In the genomic region with DNA sequence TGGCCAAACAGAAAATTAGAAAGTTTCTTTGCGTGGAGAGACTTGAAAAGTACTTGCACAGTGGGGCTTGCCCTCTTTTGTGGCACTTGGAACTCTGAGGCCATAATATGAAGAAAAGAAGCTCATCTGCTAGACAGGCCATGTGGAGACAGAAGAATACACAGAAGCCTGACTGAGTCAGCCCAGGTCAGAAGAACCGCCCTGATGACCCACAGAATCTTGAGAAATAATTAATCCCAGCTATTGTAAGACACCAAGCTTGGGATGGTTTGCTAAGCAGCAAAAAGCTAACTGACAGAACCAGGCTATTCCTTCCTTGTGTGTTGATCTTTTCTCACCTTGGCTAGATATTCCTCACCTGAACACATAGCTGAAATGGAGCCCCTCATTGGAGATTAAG, we compare ENCODE assay signal across 31 cellular contexts. TPM values are rescaled to one million over a fixed set of nuclear protein-coding genes. Genes with fewer than 3 reads are reported as not detected.
"Had no signal": no experiment of that assay in that cellular context is flagged by ENCODE, and none has a peak within 500 bp of the region (broad histone marks: within the 10 kb centered on the region; RNA-seq: fewer than 3 reads in every experiment).

No MANE protein-coding gene starts in this region.

- H3K27ac Mint-ChIP-seq: activated naive CD8-positive, alpha-beta T cell; activated T-cell treated with anti-CD3 and anti-CD28 coated beads, Interleukin-2, amount 50 U/mL, for 24 hours; activated T-helper 2 cell treated with anti-CD3 and anti-CD28 coated beads, Interferon-gamma antibody, Interleukin-2, Interleukin-4, amounts not matched to agents 10 μg/mL and 5 μg/mL and 100 μg/mL, durations not matched to agents 14 hours and 24 hours and 36 hours; nephron; stimulated activated memory B cell treated with anti-CD40 and anti-IgM and Interleukin-4, amounts not matched to agents 10 μg/mL and 1 μg/mL and 100 μg/mL, for 72 hours; T-cell; T-helper 2 cell treated with Interferon-gamma antibody and Interleukin-4, amounts not matched to agents 5 μg/mL and 100 μg/mL, for 36 hours had no signal

- DNase-seq: activated CD4-positive, alpha-beta T cell treated with anti-CD3 and anti-CD28 coated beads for 1 hour; activated CD4-positive, alpha-beta T cell treated with anti-CD3 and anti-CD28 coated beads, Interleukin-2, amount 50 U/mL, for 1 hour; activated CD8-positive, alpha-beta memory T cell treated with anti-CD3 and anti-CD28 coated beads for 24 hours; activated CD8-positive, alpha-beta memory T cell treated with anti-CD3 and anti-CD28 coated beads, Interleukin-2, amount 50 U/mL, for 4 hours; activated naive CD4-positive, alpha-beta T cell; activated T-cell treated with anti-CD3 and anti-CD28 coated beads, Interleukin-2, amount 50 U/mL, for 24 hours; adrenal gland; colonic mucosa; dorsolateral prefrontal cortex; gastrocnemius medialis; head of caudate nucleus; hypothalamus; left colon; mesenchymal stem cell; pancreas; right lobe of liver; small intestine; stimulated activated CD4-positive, alpha-beta T cell treated with anti-CD3 and anti-CD28 coated beads, Interleukin-2, amount 100 ng/mL, for 24 hours; T-cell; transverse colon had no signal

- H3K4me1 Mint-ChIP-seq: nephron; stimulated activated memory B cell treated with anti-CD40 and anti-IgM and Interleukin-4, amounts not matched to agents 10 μg/mL and 1 μg/mL and 100 μg/mL, for 72 hours; T-cell had no signal

- H3K4me3 Mint-ChIP-seq: activated naive CD8-positive, alpha-beta T cell; activated T-cell treated with anti-CD3 and anti-CD28 coated beads, Interleukin-2, amount 50 U/mL, for 24 hours; nephron; stimulated activated memory B cell treated with anti-CD40 and anti-IgM and Interleukin-4, amounts not matched to agents 10 μg/mL and 1 μg/mL and 100 μg/mL, for 72 hours; T-cell; T-helper 2 cell treated with Interferon-gamma antibody and Interleukin-4, amounts not matched to agents 5 μg/mL and 100 μg/mL, for 36 hours had no signal

- H3K27me3 ChIP-seq: adrenal gland, colonic mucosa, dorsolateral prefrontal cortex, gastrocnemius medialis, pancreas, right lobe of liver, transverse colon had no signal

- H3K9me3 ChIP-seq: adrenal gland, colonic mucosa, gastrocnemius medialis, neutrophil, pancreas, right lobe of liver, transverse colon had no signal

- ATAC-seq: gastrocnemius medialis; left colon; pancreas; right lobe of liver; stimulated activated memory B cell treated with anti-CD40 and anti-IgM and Interleukin-4, amounts not matched to agents 10 μg/mL and 1 μg/mL and 100 μg/mL, for 72 hours; T-cell had no signal

- H3K36me3 ChIP-seq: adrenal gland, colonic mucosa, gastrocnemius medialis, neutrophil, pancreas, transverse colon had no signal

- H3K4me3 ChIP-seq: adrenal gland, colonic mucosa, dorsolateral prefrontal cortex, gastrocnemius medialis, pancreas, right lobe of liver, transverse colon had no signal

- H3K9me3 Mint-ChIP-seq: activated T-cell treated with anti-CD3 and anti-CD28 coated beads, Interleukin-2, amount 50 U/mL, for 24 hours; activated T-helper 2 cell treated with anti-CD3 and anti-CD28 coated beads, Interferon-gamma antibody, Interleukin-2, Interleukin-4, amounts not matched to agents 10 μg/mL and 5 μg/mL and 100 μg/mL, durations not matched to agents 14 hours and 24 hours and 36 hours; nephron; T-cell; T-helper 2 cell treated with Interferon-gamma antibody and Interleukin-4, amounts not matched to agents 5 μg/mL and 100 μg/mL, for 36 hours had no signal

- H3K36me3 Mint-ChIP-seq: activated naive CD8-positive, alpha-beta T cell; stimulated activated memory B cell treated with anti-CD40 and anti-IgM and Interleukin-4, amounts not matched to agents 10 μg/mL and 1 μg/mL and 100 μg/mL, for 72 hours; T-cell had no signal

- H3K27ac ChIP-seq: adrenal gland, colonic mucosa, dorsolateral prefrontal cortex, gastrocnemius medialis, neutrophil, pancreas, right lobe of liver, transverse colon had no signal

- H3K4me1 ChIP-seq: adrenal gland, colonic mucosa, gastrocnemius medialis, pancreas, right lobe of liver, transverse colon had no signal

- H3K27me3 Mint-ChIP-seq: activated naive CD8-positive, alpha-beta T cell had no signal

RNA-seq across cellular contexts. Expression of a gene that starts 33.7 kb away (rescaled TPM):
- total RNA-seq: activated T-helper 2 cell treated with anti-CD3 and anti-CD28 coated beads, Interferon-gamma antibody, Interleukin-2, Interleukin-4, amounts not matched to agents 10 μg/mL and 5 μg/mL and 100 μg/mL, durations not matched to agents 14 hours and 24 hours and 36 hours; adrenal gland; astrocyte; gastrocnemius medialis; lower leg skin; mononuclear cell; myocyte; right lobe of liver; T-cell; temporal lobe had no signal

RNA-seq across cellular contexts. Expression of a gene that starts 44.6 kb away (rescaled TPM):
- total RNA-seq: gastrocnemius medialis had no signal
